Comparison of ENCODE assay signal across 29 cellular contexts in genomic region chr7:22432203-22432718, GRCh38.
A peak's percentile ranks its signal among the peaks of the same experiment; 100 is the strongest.
DNase-seq lines count a peak whose midpoint lies in the region; ATAC-seq and TF ChIP-seq lines count a peak whose summit lies in the region.
"Had no signal": no experiment of that assay in that cellular context is flagged by ENCODE, and none has a peak within 500 bp of the region (broad histone marks: within the 10 kb centered on the region; RNA-seq: fewer than 3 reads in every experiment).

No MANE protein-coding gene starts in this region.

- H3K4me1 ChIP-seq in HUES48 (ENCODE audit: control insufficient read depth, insufficient read depth, low read length) = peaks cover 30% of the 10 kb centered on the region
- H3K4me1 ChIP-seq in breast epithelium = peaks cover 0 to 11% of the 10 kb centered on the region in 2 donors
- peaks cover 21% of the 10 kb centered on the region for H3K4me1 ChIP-seq in iPS-18a (ENCODE audit: control insufficient read depth, low read depth, low read length)
- peaks cover 5% of the 10 kb centered on the region for H3K4me1 ChIP-seq in suprapubic skin
- H3K4me1 ChIP-seq: gastroesophageal sphincter, upper lobe of right lung had no signal

- H3K36me3 ChIP-seq in HUES48 (ENCODE audit: control insufficient read depth, insufficient read depth, low read length) (no peaks in the 10 kb centered on the region), breast epithelium (no peaks in the 10 kb centered on the region), iPS-18a (ENCODE audit: control insufficient read depth, low read depth, low read length) (no peaks in the 10 kb centered on the region), suprapubic skin (no peaks in the 10 kb centered on the region)
- H3K36me3 ChIP-seq: gastroesophageal sphincter, left ventricle myocardium inferior, upper lobe of right lung had no signal

- TF ChIP-seq EP300 in suprapubic skin (IDR thresholded peaks at IDR 0.05) = no peak

- DNase-seq in breast epithelium (ENCODE audit: low spot score in 2 of 2) (no peak), suprapubic skin (ENCODE audit: low spot score in 2 of 2) (no peak), substantia nigra (lab: John Stamatoyannopoulos, UW) (no peak)
- no peak for DNase-seq in stimulated activated naive CD8-positive, alpha-beta T cell treated with anti-CD3 and anti-CD28 coated beads, Interleukin-15, Interleukin-2, amounts not matched to agents 100 U/mL and 50 U/mL, for 24 hours
- DNase-seq: activated CD4-positive, alpha-beta T cell treated with anti-CD3 and anti-CD28 coated beads for 1 hour; activated CD8-positive, alpha-beta T cell treated with anti-CD3 and anti-CD28 coated beads for 36 hours; anterior cingulate cortex; C1 segment of cervical spinal cord; COR-L47; cortex of kidney; DMS79; hypothalamus; left ventricle myocardium inferior; midbrain; naive thymus-derived CD4-positive, alpha-beta T cell; NCI-H1092 treated with DMSO at 0.1 percent for 48 hours; NCI-H187; NCI-H524 treated with DMSO at 0.1 percent for 48 hours; NK-92 treated with Interleukin-12 subunit alpha and Interleukin-12 subunit beta, amount 100 ng/mL, for 24 hours; nucleus accumbens; stimulated activated CD4-positive, alpha-beta T cell treated with anti-CD3 and anti-CD28 coated beads, Interleukin-2, amount 100 ng/mL, for 24 hours; upper lobe of right lung had no signal

- TF ChIP-seq POLR2A in breast epithelium (IDR thresholded peaks at IDR 0.05) (no peak), suprapubic skin (IDR thresholded peaks at IDR 0.05) (no peak)

- no peak for ATAC-seq in HG02623 (IDR thresholded peaks at IDR 0.05; ENCODE audit: unreplicated experiment)
- no peak for ATAC-seq in GM21717 (IDR thresholded peaks at IDR 0.05; ENCODE audit: unreplicated experiment)
- no peak for ATAC-seq in stimulated activated naive CD8-positive, alpha-beta T cell treated with anti-CD3 and anti-CD28 coated beads, Interleukin-15, Interleukin-2, amounts not matched to agents 100 U/mL and 50 U/mL, for 24 hours
- ATAC-seq: activated CD8-positive, alpha-beta T cell treated with anti-CD3 and anti-CD28 coated beads for 36 hours; activated naive CD4-positive, alpha-beta T cell treated with anti-CD3 and anti-CD28 coated beads, Interleukin-2, amount 50 U/mL, for 72 hours; gastroesophageal sphincter; naive thymus-derived CD4-positive, alpha-beta T cell; upper lobe of right lung had no signal

- H3K9ac ChIP-seq in HUES48 (ENCODE audit: low read depth, low read length) (no peak overlapping the region), iPS-18a (ENCODE audit: low read length) (no peak overlapping the region)

- no peak for TF ChIP-seq CTCF in breast epithelium (IDR thresholded peaks at IDR 0.05)
- TF ChIP-seq CTCF in suprapubic skin (IDR thresholded peaks at IDR 0.05) = no peak

- H3K4me3 ChIP-seq in HUES48 (ENCODE audit: low read depth, low read length) (no peak overlapping the region), breast epithelium (no peak overlapping the region), iPS-18a (ENCODE audit: low read length) (no peak overlapping the region), suprapubic skin (no peak overlapping the region)
- H3K4me3 ChIP-seq: gastroesophageal sphincter, left ventricle myocardium inferior, SK-N-MC, upper lobe of right lung had no signal

- H3K27ac ChIP-seq in HUES48 (ENCODE audit: low read depth, low read length) (peak overlapping the region; percentile 64), breast epithelium (peak overlapping the region; percentile 69 to 79), iPS-18a (ENCODE audit: low read length) (peak overlapping the region; percentile 43), suprapubic skin (peak overlapping the region; percentile 78), substantia nigra (ENCODE audit: low read depth, low read length, poor library complexity, severe bottlenecking) (no peak overlapping the region)
- H3K27ac ChIP-seq: gastroesophageal sphincter, left ventricle myocardium inferior, SK-N-MC, upper lobe of right lung had no signal

- H3K9me3 ChIP-seq in HUES48 (ENCODE audit: control insufficient read depth, insufficient read depth, low read length) = no peaks in the 10 kb centered on the region
- H3K9me3 ChIP-seq in breast epithelium = no peaks in the 10 kb centered on the region
- H3K9me3 ChIP-seq in iPS-18a (ENCODE audit: control insufficient read depth, low read depth, low read length) = no peaks in the 10 kb centered on the region
- H3K9me3 ChIP-seq in suprapubic skin = no peaks in the 10 kb centered on the region
- H3K9me3 ChIP-seq: gastroesophageal sphincter, left ventricle myocardium inferior, upper lobe of right lung had no signal

- intact Hi-C loops in breast epithelium (cut with DNase I; ENCODE audit: low total_unique reads) = no loop called here

- WGBS in suprapubic skin = 87% methylated on average over 3 of the region's 3 CpGs

- H3K27me3 ChIP-seq in HUES48 (ENCODE audit: control insufficient read depth, insufficient read depth, low read length) (no peaks in the 10 kb centered on the region), breast epithelium (no peaks in the 10 kb centered on the region), iPS-18a (ENCODE audit: control insufficient read depth, insufficient read depth, low read length) (no peaks in the 10 kb centered on the region), suprapubic skin (no peaks in the 10 kb centered on the region)
- H3K27me3 ChIP-seq: gastroesophageal sphincter, upper lobe of right lung had no signal
